In genomic region chr2:207243601-207244000, GRCh38 we compare ENCODE assay signal across 30 cellular contexts.
"Had no signal": no experiment of that assay in that cellular context is flagged by ENCODE, and none has a peak within 500 bp of the region (broad histone marks: within the 10 kb centered on the region; RNA-seq: fewer than 3 reads in every experiment).

No MANE protein-coding gene starts in this region.

- H3K36me3 ChIP-seq: heart left ventricle, left lung, lower lobe of right lung, neural progenitor cell, spleen, tibial nerve had no signal

- H3K27ac Mint-ChIP-seq: activated CD8-positive, alpha-beta memory T cell treated with anti-CD3 and anti-CD28 coated beads, Interleukin-2, amount 10 ng/mL, durations not matched to agents 7 days and 5 days; activated CD8-positive, alpha-beta T cell treated with anti-CD3 and anti-CD28 coated beads, Interleukin-2, amount 10 ng/mL, durations not matched to agents 7 days and 5 days; activated naive CD4-positive, alpha-beta T cell treated with anti-CD3 and anti-CD28 coated beads, Interleukin-2, amount 50 U/mL, for 24 hours; immature natural killer cell; natural killer cell; neural progenitor cell; T-helper 1 cell treated with Interleukin-12 subunit alpha and Interleukin-12 subunit beta and Interleukin-4 antibody, amounts not matched to agents 30 μg/mL and 1 μg/mL, for 36 hours; WTC11 had no signal

- H3K4me3 Mint-ChIP-seq: activated CD8-positive, alpha-beta memory T cell treated with anti-CD3 and anti-CD28 coated beads, Interleukin-2, amount 10 ng/mL, durations not matched to agents 7 days and 5 days; activated CD8-positive, alpha-beta T cell treated with anti-CD3 and anti-CD28 coated beads, Interleukin-2, amount 10 ng/mL, durations not matched to agents 7 days and 5 days; activated naive CD4-positive, alpha-beta T cell treated with anti-CD3 and anti-CD28 coated beads, Interleukin-2, amount 50 U/mL, for 24 hours; immature natural killer cell; natural killer cell; neural progenitor cell; T-helper 1 cell treated with Interleukin-12 subunit alpha and Interleukin-12 subunit beta and Interleukin-4 antibody, amounts not matched to agents 30 μg/mL and 1 μg/mL, for 36 hours; WTC11 had no signal

- DNase-seq: activated CD4-positive, alpha-beta T cell treated with anti-CD3 and anti-CD28 coated beads for 1 hour; activated CD8-positive, alpha-beta memory T cell treated with anti-CD3 and anti-CD28 coated beads, Interleukin-2, amount 10 ng/mL, durations not matched to agents 7 days and 5 days; activated CD8-positive, alpha-beta T cell treated with anti-CD3 and anti-CD28 coated beads, Interleukin-2, amount 10 ng/mL, durations not matched to agents 7 days and 5 days; activated gamma-delta T cell; anterior cingulate cortex; cerebellar nuclear complex; dorsolateral prefrontal cortex; effector memory CD4-positive, alpha-beta T cell; erythroblast; heart left ventricle; hypothalamus; immature natural killer cell; kidney glomerular epithelial cell; left lung; lower lobe of right lung; mesendoderm; natural killer cell; occipital lobe; right cardiac atrium; SK-N-SH; spleen; stimulated activated naive CD4-positive, alpha-beta T cell treated with Interleukin-2 at 50 U/mL for 16 hours; SW 1271 had no signal

- H3K27ac ChIP-seq: coronary artery, dorsolateral prefrontal cortex, heart left ventricle, left lung, lower lobe of right lung, neural progenitor cell, parathyroid adenoma, spleen, tibial nerve had no signal

- H3K4me3 ChIP-seq: coronary artery, dorsolateral prefrontal cortex, heart left ventricle, left lung, lower lobe of right lung, neural progenitor cell, spleen, tibial nerve had no signal

- H3K27me3 ChIP-seq: dorsolateral prefrontal cortex, heart left ventricle, left lung, neural progenitor cell, spleen, tibial nerve had no signal

- H3K36me3 Mint-ChIP-seq: activated CD8-positive, alpha-beta memory T cell treated with anti-CD3 and anti-CD28 coated beads, Interleukin-2, amount 10 ng/mL, durations not matched to agents 7 days and 5 days; activated naive CD4-positive, alpha-beta T cell treated with anti-CD3 and anti-CD28 coated beads, Interleukin-2, amount 50 U/mL, for 24 hours; immature natural killer cell; natural killer cell; neural progenitor cell; WTC11 had no signal

- H3K79me2 ChIP-seq: parathyroid adenoma had no signal

- H3K27me3 Mint-ChIP-seq: activated naive CD4-positive, alpha-beta T cell treated with anti-CD3 and anti-CD28 coated beads, Interleukin-2, amount 50 U/mL, for 24 hours had no signal

- H3K9me2 ChIP-seq: SK-N-SH had no signal

- H3K9me3 Mint-ChIP-seq: activated naive CD4-positive, alpha-beta T cell treated with anti-CD3 and anti-CD28 coated beads, Interleukin-2, amount 50 U/mL, for 24 hours; natural killer cell; neural progenitor cell; T-helper 1 cell treated with Interleukin-12 subunit alpha and Interleukin-12 subunit beta and Interleukin-4 antibody, amounts not matched to agents 30 μg/mL and 1 μg/mL, for 36 hours; WTC11 had no signal

- H3K9ac ChIP-seq: neural progenitor cell, parathyroid adenoma, SK-N-SH had no signal

- H3K4me2 ChIP-seq: neural progenitor cell, SK-N-SH had no signal

- H2AFZ ChIP-seq: neural progenitor cell, parathyroid adenoma had no signal

- H3K4me1 ChIP-seq: parathyroid adenoma had no signal

- H3K9me3 ChIP-seq: heart left ventricle, left lung, lower lobe of right lung, SK-N-SH, spleen, tibial nerve had no signal

- H3K4me1 Mint-ChIP-seq: immature natural killer cell had no signal
